In the genomic region with DNA sequence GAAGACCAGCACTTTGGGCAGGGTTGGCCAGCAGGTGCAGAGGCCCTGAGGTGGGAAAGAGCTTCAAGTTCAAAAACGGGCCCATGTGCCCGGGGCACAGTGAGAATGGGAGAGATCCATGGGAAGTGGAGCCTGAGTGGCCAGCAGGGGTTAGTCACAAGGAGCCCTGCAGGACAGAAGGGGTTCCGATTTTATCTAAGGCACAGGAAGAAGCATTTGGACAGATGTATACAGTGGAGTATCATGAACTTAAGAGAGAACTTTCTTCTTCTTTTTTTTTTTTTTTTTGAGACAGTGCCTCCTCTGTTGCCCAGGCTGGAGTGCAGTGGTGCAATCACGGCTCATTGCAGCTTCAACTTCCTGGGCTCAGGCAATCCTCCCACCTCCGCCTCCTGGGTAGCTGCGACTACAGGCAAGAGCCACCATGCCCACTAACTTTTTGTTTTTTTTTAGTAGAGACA, we compare ENCODE assay signal across 1 cellular context.
TF ChIP-seq lines count a peak whose summit lies in the region.

No MANE protein-coding gene starts in this region.

TF ChIP-seq in HEK293, 187 proteins besides CTCF, POLR2A, EP300 and RAD21 (continued from another document):
- TF ChIP-seq KLF16 (tag by site-specific recombination; IDR thresholded peaks at IDR 0.05) (no peak), ZNF501 (tag by site-specific recombination; IDR thresholded peaks at IDR 0.05) (no peak), ZXDB (tag by site-specific recombination; IDR thresholded peaks at IDR 0.05) (no peak)
- TF ChIP-seq, protein P1, sequence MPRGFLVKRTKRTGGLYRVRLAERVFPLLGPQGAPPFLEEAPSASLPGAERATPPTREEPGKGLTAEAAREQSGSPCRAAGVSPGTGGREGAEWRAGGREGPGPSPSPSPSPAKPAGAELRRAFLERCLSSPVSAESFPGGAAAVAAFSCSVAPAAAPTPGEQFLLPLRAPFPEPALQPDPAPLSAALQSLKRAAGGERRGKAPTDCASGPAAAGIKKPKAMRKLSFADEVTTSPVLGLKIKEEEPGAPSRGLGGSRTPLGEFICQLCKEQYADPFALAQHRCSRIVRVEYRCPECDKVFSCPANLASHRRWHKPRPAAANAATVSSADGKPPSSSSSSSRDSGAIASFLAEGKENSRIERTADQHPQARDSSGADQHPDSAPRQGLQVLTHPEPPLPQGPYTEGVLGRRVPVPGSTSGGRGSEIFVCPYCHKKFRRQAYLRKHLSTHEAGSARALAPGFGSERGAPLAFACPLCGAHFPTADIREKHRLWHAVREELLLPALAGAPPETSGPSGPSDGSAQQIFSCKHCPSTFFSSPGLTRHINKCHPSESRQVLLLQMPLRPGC (tag by site-specific recombination; IDR thresholded peaks at IDR 0.05) = no peak
- TF ChIP-seq, protein P2, sequence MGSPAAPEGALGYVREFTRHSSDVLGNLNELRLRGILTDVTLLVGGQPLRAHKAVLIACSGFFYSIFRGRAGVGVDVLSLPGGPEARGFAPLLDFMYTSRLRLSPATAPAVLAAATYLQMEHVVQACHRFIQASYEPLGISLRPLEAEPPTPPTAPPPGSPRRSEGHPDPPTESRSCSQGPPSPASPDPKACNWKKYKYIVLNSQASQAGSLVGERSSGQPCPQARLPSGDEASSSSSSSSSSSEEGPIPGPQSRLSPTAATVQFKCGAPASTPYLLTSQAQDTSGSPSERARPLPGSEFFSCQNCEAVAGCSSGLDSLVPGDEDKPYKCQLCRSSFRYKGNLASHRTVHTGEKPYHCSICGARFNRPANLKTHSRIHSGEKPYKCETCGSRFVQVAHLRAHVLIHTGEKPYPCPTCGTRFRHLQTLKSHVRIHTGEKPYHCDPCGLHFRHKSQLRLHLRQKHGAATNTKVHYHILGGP (tag by site-specific recombination; IDR thresholded peaks at IDR 0.05) = no peak
